ENCODE assay signal across 8 cellular contexts in genomic region chr3:115040673-115041286, GRCh38.
A peak's percentile ranks its signal among the peaks of the same experiment; 100 is the strongest.
DNase-seq lines count a peak whose midpoint lies in the region; ATAC-seq and TF ChIP-seq lines count a peak whose summit lies in the region.

No MANE protein-coding gene starts in this region.

- no peak overlapping the region for H3K27ac Mint-ChIP-seq in neural crest cell (ENCODE audit: unreplicated experiment)

- POLR2A ChIA-PET in AG04449 (lab: Yijun Ruan, JAX) = no interaction called here

- CTCF ChIA-PET in AG04449 (lab: Yijun Ruan, JAX) = interaction anchor here (0.8 to 5.3 kb wide), 15 partner anchors 9 to 658 kb away, joined by 3 to 36 read pairs (median 4); no protein-coding TSS in a partner anchor

- ATAC-seq in HG03196 (IDR thresholded peaks at IDR 0.05; ENCODE audit: unreplicated experiment) = no peak

- TF ChIP-seq CTCF in AG04449 (IDR thresholded peaks at IDR 0.05; ENCODE audit: insufficient read depth, low read length, missing control alignments) = peak; percentile 46
- peak; percentile 66 for TF ChIP-seq CTCF in GM10266 (IDR thresholded peaks at IDR 0.05; ENCODE audit: control insufficient read depth, insufficient read depth, low read depth, missing control alignments)
- peak; percentile 79 for TF ChIP-seq CTCF in epithelial cell of esophagus (IDR thresholded peaks at IDR 0.05; ENCODE audit: insufficient read depth, low read depth, low read length, missing control alignments)
- TF ChIP-seq CTCF in neural crest cell (conservative IDR thresholded peaks at IDR 0.05) = peak; percentile 74

- H3K4me3 ChIP-seq in AG04449 (ENCODE audit: low read depth, low read length) = no peak overlapping the region
- H3K4me3 ChIP-seq in epithelial cell of esophagus (ENCODE audit: low read length) = no peak overlapping the region

- DNase-seq in AG04449 (ENCODE audit: low read depth, low spot score) = no peak
- DNase-seq in GM10266 (ENCODE audit: extremely low spot score) = peak; percentile 19
- peak; percentile 47 to 64 for DNase-seq in Kasumi-1 (lab: John Stamatoyannopoulos, UW)
- peak; percentile 3 for DNase-seq in UCSD-AML1 (lab: John Stamatoyannopoulos, UW; ENCODE audit: unreplicated experiment)
- peak; percentile 49 for DNase-seq in epithelial cell of esophagus (ENCODE audit: low read depth)
- DNase-seq in neural crest cell (ENCODE audit: low read depth, low spot score) = peak; percentile 9
- DNase-seq in NK-92 treated with Interleukin-12 subunit alpha and Interleukin-12 subunit beta, amount 100 ng/mL, for 24 hours (lab: John Stamatoyannopoulos, UW) = no peak

- peaks cover 5% of the 10 kb centered on the region for H3K9me3 Mint-ChIP-seq in neural crest cell

- no peaks in the 10 kb centered on the region for H3K27me3 Mint-ChIP-seq in neural crest cell (ENCODE audit: low read depth)

- H3K4me1 Mint-ChIP-seq in neural crest cell = peaks cover 9% of the 10 kb centered on the region

- peaks cover 3% of the 10 kb centered on the region for H3K36me3 Mint-ChIP-seq in neural crest cell (ENCODE audit: low read depth)

- no peak overlapping the region for H3K4me3 Mint-ChIP-seq in neural crest cell

Comparison
In these comparisons a context has a peak if more than half of its experiments do, and no peak if none do; other contexts are left out.
1. DNase-seq: peak in GM10266 (single experiment), Kasumi-1 (2 of 2), UCSD-AML1 (single experiment), epithelial cell of esophagus (single experiment) and neural crest cell (single experiment); none in AG04449 (single experiment) and NK-92 treated with Interleukin-12 subunit alpha and Interleukin-12 subunit beta, amount 100 ng/mL, for 24 hours (single experiment).
2. Peak in every context shown above with its lines, with median percentiles within 50 percentile points of each other: CTCF ChIP-seq.